In genomic region chr17:82418001-82418986, GRCh38 we compare ENCODE assay signal across 8 cellular contexts.
DNase-seq lines count a peak whose midpoint lies in the region; ATAC-seq and TF ChIP-seq lines count a peak whose summit lies in the region.

Gene HEXD (plus strand): TSS chr17:82418347. CDS start chr17:82419800, 1,453 bp downstream.
Gene OGFOD3 (minus strand): TSS chr17:82418586. CDS start chr17:82418485, 101 bp downstream.

- H3K4me1 ChIP-seq in mucosa of stomach (ENCODE audit: control insufficient read depth, insufficient read depth, low read length) = peaks cover 4% of the 10 kb centered on the region

- peak; percentile 61 for TF ChIP-seq POLR2A in erythroblast (IDR thresholded peaks at IDR 0.05; ENCODE audit: low read length)

- DNase-seq in DMS114 treated with DMSO at 0.1 percent for 48 hours (lab: John Stamatoyannopoulos, UW; ENCODE audit: unreplicated experiment) = peak; percentile 55
- peak; percentile 95 for DNase-seq in HuH-7 (ENCODE audit: low spot score)
- peak; percentile 89 for DNase-seq in OCI-M1 (lab: John Stamatoyannopoulos, UW)
- DNase-seq in activated T-cell treated with anti-CD3 and anti-CD28 coated beads for 48 hours (ENCODE audit: low read depth) = peak; percentile 85
- DNase-seq in erythroblast (lab: John Stamatoyannopoulos, UW) = peak; percentile 90 to 94
- peak; percentile 85 for DNase-seq in stimulated activated CD8-positive, alpha-beta memory T cell treated with anti-CD3 and anti-CD28 coated beads, Interleukin-4, amount 100 ng/mL, for 48 hours

- no peaks in the 10 kb centered on the region for H3K9me3 ChIP-seq in mucosa of stomach (ENCODE audit: control insufficient read depth, low read length)

- H3K4me3 ChIP-seq in mucosa of stomach (ENCODE audit: low read length) = peak within 1 kb of the TSS; percentile 93

- ATAC-seq in GM21526 (IDR thresholded peaks at IDR 0.05; ENCODE audit: low FRiP score, unreplicated experiment) = peak; percentile 73

- H3K9ac ChIP-seq in mucosa of stomach (ENCODE audit: low read length) = peak within 1 kb of the TSS; percentile 80

- H3K27me3 ChIP-seq in mucosa of stomach (ENCODE audit: control insufficient read depth, insufficient read depth, low read length) = no peaks in the 10 kb centered on the region

- H3K36me3 ChIP-seq in mucosa of stomach (ENCODE audit: control insufficient read depth, insufficient read depth, low read length) = peaks cover 4% of the 10 kb centered on the region

Comparison
In these comparisons a context has a peak if more than half of its experiments do, and no peak if none do; other contexts are left out.
1. Peak in every context shown above with its lines: DNase-seq, ATAC-seq and H3K4me3 ChIP-seq.